17 cellular contexts compared by ENCODE assay signal in the genomic region with DNA sequence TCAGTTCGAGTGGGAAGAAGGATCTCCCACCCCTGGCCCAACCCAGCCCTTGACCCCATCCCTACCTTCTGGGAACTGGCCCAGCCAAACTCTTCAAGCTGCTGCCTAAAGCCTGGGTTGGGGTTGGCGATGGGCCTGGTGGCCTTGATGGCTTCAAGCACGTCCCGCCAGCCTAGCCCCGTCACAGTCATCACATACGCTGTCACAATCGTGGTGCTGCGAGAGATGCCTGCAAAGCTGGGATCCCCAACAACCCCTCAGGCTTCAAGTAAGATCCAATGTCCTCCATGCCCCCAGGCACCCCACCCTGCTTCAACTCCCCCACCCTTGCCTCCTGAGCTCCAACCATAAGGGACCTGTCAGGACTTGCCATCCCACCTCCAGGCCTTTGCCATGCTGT. TPM values are rescaled to one million over a fixed set of nuclear protein-coding genes. Genes with fewer than 3 reads are reported as not detected.
A peak's percentile ranks its signal among the peaks of the same experiment; 100 is the strongest.
DNase-seq lines count a peak whose midpoint lies in the region; ATAC-seq, FAIRE-seq and TF ChIP-seq lines count a peak whose summit lies in the region.
"Had no signal": no experiment of that assay in that cellular context is flagged by ENCODE, and none has a peak within 500 bp of the region (broad histone marks: within the 10 kb centered on the region; RNA-seq: fewer than 3 reads in every experiment).

No MANE protein-coding gene starts in this region.

- no peak for FAIRE-seq in astrocyte (lab: Jason Lieb, UNC)

- H3K9me3 Mint-ChIP-seq in astrocyte (ENCODE audit: unreplicated experiment) (peaks cover 2% of the 10 kb centered on the region), type B pancreatic cell (no peaks in the 10 kb centered on the region)
- H3K9me3 Mint-ChIP-seq: CD4-positive, alpha-beta memory T cell had no signal

- H3K27ac ChIP-seq in heart right ventricle = no peak overlapping the region
- H3K27ac ChIP-seq in astrocyte (ENCODE audit: low read depth, low read length) = no peak overlapping the region
- H3K27ac ChIP-seq: neutrophil, thoracic aorta had no signal

- TF ChIP-seq CTCF in heart right ventricle (IDR thresholded peaks at IDR 0.05) = no peak
- TF ChIP-seq CTCF in astrocyte (IDR thresholded peaks at IDR 0.05; ENCODE audit: insufficient read depth, low read depth, low read length) = no peak
- TF ChIP-seq CTCF in type B pancreatic cell (conservative IDR thresholded peaks at IDR 0.05) = no peak

- H3K4me3 ChIP-seq in heart right ventricle = no peak overlapping the region
- H3K4me3 ChIP-seq in astrocyte (ENCODE audit: insufficient read depth, low read depth, low read length) = no peak overlapping the region

- no peaks in the 10 kb centered on the region for H3K36me3 ChIP-seq in heart right ventricle
- H3K36me3 ChIP-seq in astrocyte (ENCODE audit: insufficient read depth, low read length) = no peaks in the 10 kb centered on the region
- H3K36me3 ChIP-seq: neutrophil, thoracic aorta had no signal

- H3K4me2 ChIP-seq in astrocyte (ENCODE audit: low read length) = no peak overlapping the region

- no peak overlapping the region for H2AFZ ChIP-seq in astrocyte (ENCODE audit: low read depth, low read length)

- no peaks in the 10 kb centered on the region for H3K4me1 Mint-ChIP-seq in astrocyte (ENCODE audit: low read depth, unreplicated experiment)
- peaks cover 24% of the 10 kb centered on the region for H3K4me1 Mint-ChIP-seq in type B pancreatic cell (ENCODE audit: unreplicated experiment)

- H3K9ac ChIP-seq in astrocyte (ENCODE audit: low read length) = no peak overlapping the region

- H3K36me3 Mint-ChIP-seq in astrocyte (ENCODE audit: low read depth, unreplicated experiment) = peaks cover 2% of the 10 kb centered on the region
- no peaks in the 10 kb centered on the region for H3K36me3 Mint-ChIP-seq in type B pancreatic cell
- H3K36me3 Mint-ChIP-seq: CD4-positive, alpha-beta memory T cell had no signal

- H3K4me3 Mint-ChIP-seq in astrocyte (ENCODE audit: unreplicated experiment) (peak overlapping the region; percentile 14), type B pancreatic cell (peak overlapping the region; percentile 94)

- H3K9me3 ChIP-seq in heart right ventricle (no peaks in the 10 kb centered on the region), astrocyte (ENCODE audit: insufficient read depth, low read depth, low read length) (no peaks in the 10 kb centered on the region)
- H3K9me3 ChIP-seq: neutrophil, thoracic aorta had no signal

- 90 to 94% methylated on average over 8 of the region's 8 CpGs for WGBS in heart right ventricle, 2 donors

- H3K4me1 ChIP-seq in heart right ventricle (peaks cover 9 to 22% (median 17%) of the 10 kb centered on the region in 9 donors), astrocyte (ENCODE audit: insufficient read depth, low read length) (peaks cover 7% of the 10 kb centered on the region)

- no peak for ATAC-seq in left ventricle myocardium superior
- ATAC-seq in heart right ventricle = no peak
- ATAC-seq in left lobe of liver = no peak
- ATAC-seq in GM21423 (IDR thresholded peaks at IDR 0.05; ENCODE audit: unreplicated experiment) = no peak

- H3K27me3 Mint-ChIP-seq in astrocyte (ENCODE audit: low read depth, unreplicated experiment) = peaks cover 52% of the 10 kb centered on the region
- peaks cover 42% of the 10 kb centered on the region for H3K27me3 Mint-ChIP-seq in type B pancreatic cell

- DNase-seq in left ventricle myocardium superior = peak; percentile 26
- no peak for DNase-seq in heart right ventricle
- DNase-seq in astrocyte (ENCODE audit: low read depth) = no peak
- DNase-seq in left lobe of liver (ENCODE audit: low spot score) = peak; percentile 36
- DNase-seq in type B pancreatic cell (ENCODE audit: extremely low spot score, unreplicated experiment) = no peak
- DNase-seq in GM19240 (ENCODE audit: insufficient read length, low spot score) = no peak
- DNase-seq in Ammon's horn (ENCODE audit: low spot score) = no peak
- DNase-seq: activated naive CD4-positive, alpha-beta T cell treated with anti-CD3 and anti-CD28 coated beads, Interleukin-2, amount 50 U/mL, for 16 hours; CD4-positive, alpha-beta memory T cell; DMS79; hippocampal formation had no signal

- H3K27me3 ChIP-seq in heart right ventricle = peaks cover 0 to 46% (median 9%) of the 10 kb centered on the region in 7 donors
- H3K27me3 ChIP-seq in astrocyte (ENCODE audit: insufficient read depth, low read length) = peaks cover 33% of the 10 kb centered on the region

- no peaks in the 10 kb centered on the region for H3K79me2 ChIP-seq in astrocyte (ENCODE audit: insufficient read depth, low read length)

- intact Hi-C loops in left ventricle myocardium superior (cut with micrococcal nuclease) = no loop called here
- intact Hi-C loops in heart right ventricle (cut with DNase I) = no loop called here

- H4K20me1 ChIP-seq in astrocyte (ENCODE audit: insufficient read depth, low read length) = no peaks in the 10 kb centered on the region

- H3K27ac Mint-ChIP-seq in astrocyte (ENCODE audit: unreplicated experiment) (no peak overlapping the region), type B pancreatic cell (no peak overlapping the region)

RNA-seq across cellular contexts. Expression of gene DUSP15, which starts 7.8 kb away (rescaled TPM):
- total RNA-seq in left ventricle myocardium superior (4.0 TPM), heart right ventricle (1 to 10 TPM; 1.7 to 7.2 (median 5.0) TPM), astrocyte (1.2 and 3.1 TPM in 2 replicates), left lobe of liver (0.38 TPM), type B pancreatic cell (ENCODE audit: low replicate concordance) (3.0 and 9.1 TPM in 2 replicates)
- 1 to 10 TPM in 1 of 2 donors, under 1 TPM in 1; 0.90 to 6.0 TPM for polyA plus RNA-seq in heart right ventricle
- total RNA-seq: CD4-positive, alpha-beta memory T cell; fibroblast of villous mesenchyme had no signal
- polyA plus RNA-seq: CD4-positive, alpha-beta memory T cell had no signal

RNA-seq across cellular contexts. Expression of gene TTLL9, which starts 7.9 kb away (rescaled TPM):
- total RNA-seq in left ventricle myocardium superior = not detected
- total RNA-seq in heart right ventricle = under 1 TPM in 1 of 10 donors, not detected in 9; 0.15 TPM
- under 1 TPM; 0.03 to 0.07 TPM for polyA plus RNA-seq in heart right ventricle
- total RNA-seq in astrocyte = 0.34 and 0.41 TPM in 2 replicates
- total RNA-seq in left lobe of liver = not detected
- 0.17 and 3.4 TPM in 2 replicates for total RNA-seq in type B pancreatic cell (ENCODE audit: low replicate concordance)
- total RNA-seq: CD4-positive, alpha-beta memory T cell; fibroblast of villous mesenchyme; OCI-LY7; thoracic aorta had no signal

RNA-seq across cellular contexts. Expression of gene FOXS1, which starts 17.1 kb away (rescaled TPM):
- 1.3 TPM for total RNA-seq in left ventricle myocardium superior
- 1 to 10 TPM; 1.4 to 6.5 (median 2.5) TPM for total RNA-seq in heart right ventricle
- polyA plus RNA-seq in heart right ventricle = 1 to 10 TPM; 6.0 to 7.5 TPM
- 26.0 and 37.1 TPM in 2 replicates for total RNA-seq in astrocyte
- total RNA-seq in left lobe of liver = not detected
- total RNA-seq in type B pancreatic cell (ENCODE audit: low replicate concordance) = 0.22 TPM in 1 of 2 replicates, not detected in the other
- total RNA-seq: CD4-positive, alpha-beta memory T cell; OCI-LY7 had no signal
- polyA plus RNA-seq: CD4-positive, alpha-beta memory T cell had no signal

RNA-seq across cellular contexts. Expression of gene MYLK2, which starts 43.4 kb away (rescaled TPM):
- total RNA-seq in left ventricle myocardium superior (0.10 TPM), heart right ventricle (1 to 10 TPM in 1 of 10 donors, under 1 TPM in 8, not detected in 1; 0.06 to 2.1 (median 0.28) TPM), astrocyte (2.1 and 3.1 TPM in 2 replicates), left lobe of liver (not detected), type B pancreatic cell (ENCODE audit: low replicate concordance) (0.21 and 0.77 TPM in 2 replicates)
- polyA plus RNA-seq in heart right ventricle = under 1 TPM in 1 of 2 donors, not detected in 1; 0.16 TPM
- total RNA-seq: CD4-positive, alpha-beta memory T cell; renal cortical epithelial cell; thoracic aorta had no signal
- polyA plus RNA-seq: CD4-positive, alpha-beta memory T cell had no signal

Comparison
In these comparisons a context has a peak if more than half of its experiments do, and no peak if none do; other contexts are left out.
1. DNase-seq: peak in left ventricle myocardium superior (single experiment) and left lobe of liver (single experiment); none in heart right ventricle (0 of 2), astrocyte (single experiment), type B pancreatic cell (single experiment), GM19240 (single experiment) and Ammon's horn (single experiment).